ENCODE assay signal across 9 cellular contexts in genomic region chr4:168486961-168487820, GRCh38. TPM values are rescaled to one million over a fixed set of nuclear protein-coding genes. Genes with fewer than 3 reads are reported as not detected.
A peak's percentile ranks its signal among the peaks of the same experiment; 100 is the strongest.
DNase-seq lines count a peak whose midpoint lies in the region; ATAC-seq, FAIRE-seq and TF ChIP-seq lines count a peak whose summit lies in the region.
"Had no signal": no experiment of that assay in that cellular context is flagged by ENCODE, and none has a peak within 500 bp of the region (broad histone marks: within the 10 kb centered on the region; RNA-seq: fewer than 3 reads in every experiment).

No MANE protein-coding gene starts in this region.

- H3K27me3 ChIP-seq in GM12878 (replicated peaks in 1 of 2; ENCODE audit: control insufficient read depth in 2 of 2, insufficient read depth in 2 of 2, low read length in 1 of 2) (no peaks in the 10 kb centered on the region), osteoblast (ENCODE audit: insufficient read depth, low read length) (no peaks in the 10 kb centered on the region), thyroid gland (no peaks in the 10 kb centered on the region)

- H2AFZ ChIP-seq in GM12878 (ENCODE audit: control insufficient read depth, low read depth, low read length): no peak overlapping the region
- peak overlapping the region; percentile 63 for H2AFZ ChIP-seq in osteoblast (ENCODE audit: low read length)

- H4K20me1 ChIP-seq in GM12878 (ENCODE audit: control insufficient read depth, insufficient read depth): no peaks in the 10 kb centered on the region
- no peaks in the 10 kb centered on the region for H4K20me1 ChIP-seq in osteoblast (ENCODE audit: insufficient read depth, low read length)

- peak; percentile 7 for DNase-seq in H54 (ENCODE audit: insufficient read length, low spot score)
- DNase-seq in NB4 (ENCODE audit: low read depth): peak; percentile 60
- DNase-seq in GM12878 (ENCODE audit: low read depth, low spot score): no peak
- DNase-seq in osteoblast (ENCODE audit: insufficient read length, low spot score, missing footprints): peak; percentile 65
- no peak for DNase-seq in NCI-H748 treated with DMSO at 0.1 percent for 48 hours (lab: John Stamatoyannopoulos, UW)
- DNase-seq in T-helper 9 cell: no peak
- DNase-seq in thyroid gland: no peak
- DNase-seq: activated CD4-positive, alpha-beta T cell treated with anti-CD3 and anti-CD28 coated beads, Interleukin-2, amount 50 U/mL, for 1 hour; NCI-H526 had no signal

- TF ChIP-seq CTCF in NB4 (IDR thresholded peaks at IDR 0.05; ENCODE audit: low read depth, low read length) (no peak), GM12878 (IDR thresholded peaks at IDR 0.05 in 2 of 3, conservative IDR thresholded peaks at IDR 0.05 in 1 of 3; ENCODE audit: control insufficient read depth in 2 of 3, extremely low read depth in 1 of 3, insufficient read depth in 1 of 3, low read depth in 3 of 3, low read length in 3 of 3) (no peak), osteoblast (IDR thresholded peaks at IDR 0.05; ENCODE audit: extremely low read depth, low read depth, low read length) (no peak), thyroid gland (IDR thresholded peaks at IDR 0.05) (no peak)

- in situ Hi-C loops in GM12878 (cut with MboI): no loop called here

- SMC1A ChIA-PET in GM12878 (lab: Charles Lee; ENCODE audit: uncharacterized antibody, unreplicated experiment): interaction anchor here (1.0 to 1.9 kb wide), 3 partner anchors 9 to 270 kb away, joined by 3 to 6 read pairs (median 4); partner anchors contain the start of gene PALLD

- no TSS peak for BruUV-seq in GM12878 (replicated peaks; lab: Mats Ljungman, UMichigan)

- peak; percentile 21; the same call in 1 of the 3 replicates for ATAC-seq in GM12878

- TF ChIP-seq POLR2A in H54 (IDR thresholded peaks at IDR 0.05; ENCODE audit: low read depth, low read length) (no peak), NB4 (IDR thresholded peaks at IDR 0.05; ENCODE audit: extremely low read depth, insufficient read length) (no peak), GM12878 (IDR thresholded peaks at IDR 0.05; ENCODE audit: low read depth, low read length) (no peak), thyroid gland (IDR thresholded peaks at IDR 0.05) (no peak)

- no peak overlapping the region for H3K9ac ChIP-seq in GM12878 (ENCODE audit: control insufficient read depth, insufficient read depth, low read length)

- H3K36me3 ChIP-seq in GM12878 (ENCODE audit: control insufficient read depth in 2 of 2, insufficient read depth in 2 of 2, low read length in 1 of 2) (no peaks in the 10 kb centered on the region), osteoblast (ENCODE audit: insufficient read depth, low read length) (no peaks in the 10 kb centered on the region), thyroid gland (no peaks in the 10 kb centered on the region)

- peak; percentile 89 for FAIRE-seq in H54 (lab: Jason Lieb, UNC)
- FAIRE-seq in GM12878 (lab: Jason Lieb, UNC): no peak

- no peak for TF ChIP-seq EP300 in GM12878 (IDR thresholded peaks at IDR 0.05; ENCODE audit: borderline replicate concordance in 1 of 2, control insufficient read depth in 1 of 2, low read depth in 2 of 2, low read length in 2 of 2)

- POLR2A ChIA-PET in GM12878 (lab: Charles Lee): interaction anchor here (0.5 to 0.6 kb wide), 2 partner anchors 169 to 523 kb away, joined by 3 read pairs; partner anchors contain the start of gene CBR4

- no peaks in the 10 kb centered on the region for H3K4me1 ChIP-seq in GM12878 (ENCODE audit: control insufficient read depth, insufficient read depth, low read length)
- H3K4me1 ChIP-seq in osteoblast (ENCODE audit: insufficient read depth, low read length): peaks cover 47% of the 10 kb centered on the region
- no peaks in the 10 kb centered on the region for H3K4me1 ChIP-seq in thyroid gland

- H3K9me3 ChIP-seq in GM12878 (replicated peaks; ENCODE audit: control insufficient read depth, insufficient read depth, low read length): no peaks in the 10 kb centered on the region
- no peaks in the 10 kb centered on the region for H3K9me3 ChIP-seq in osteoblast (ENCODE audit: low read depth, low read length)
- no peaks in the 10 kb centered on the region for H3K9me3 ChIP-seq in thyroid gland

- H3K79me2 ChIP-seq in GM12878 (ENCODE audit: control insufficient read depth, insufficient read depth, low read length): no peaks in the 10 kb centered on the region
- no peaks in the 10 kb centered on the region for H3K79me2 ChIP-seq in osteoblast (ENCODE audit: insufficient read depth, low read length)

- no peak for TF ChIP-seq RAD21 in GM12878 (IDR thresholded peaks at IDR 0.05; ENCODE audit: insufficient read depth, low read depth, low read length)

- CTCF ChIA-PET in GM12878 (lab: Yijun Ruan, JAX): interaction anchor here (1.4 kb wide), 1 partner anchor 23 kb away, joined by 3 read pairs; no protein-coding TSS in a partner anchor

- no peak overlapping the region for H3K4me3 ChIP-seq in NB4 (ENCODE audit: low read depth, low read length)
- no peak overlapping the region for H3K4me3 ChIP-seq in GM12878
- no peak overlapping the region for H3K4me3 ChIP-seq in osteoblast (ENCODE audit: insufficient read depth, low read length)
- no peak overlapping the region for H3K4me3 ChIP-seq in thyroid gland (replicated peaks in 1 of 3)

- no peak overlapping the region for H3K4me2 ChIP-seq in GM12878 (ENCODE audit: control insufficient read depth, insufficient read depth)
- H3K4me2 ChIP-seq in osteoblast (ENCODE audit: insufficient read depth, low read length): peak overlapping the region; percentile 29

- intact Hi-C loops in GM12878 (cut with micrococcal nuclease; ENCODE audit: unreplicated experiment) (no loop called here), thyroid gland (cut with DNase I) (no loop called here)

- 34% methylated on average over 8 of the region's 8 CpGs for WGBS in GM12878 (ENCODE audit: insufficient coverage, insufficient replicate concordance, low lambda C conversion rate, missing lambda C conversion rate)
- 89 to 96% methylated on average over 8 of the region's 8 CpGs for WGBS in thyroid gland, 2 donors

- RAD21 ChIA-PET in GM12878 (lab: Charles Lee; ENCODE audit: unreplicated experiment): no interaction called here

- H3K27ac ChIP-seq in GM12878 (ENCODE audit: control insufficient read depth, insufficient read depth): no peak overlapping the region
- peak overlapping the region; percentile 75 for H3K27ac ChIP-seq in osteoblast (ENCODE audit: low read depth, low read length)
- no peak overlapping the region for H3K27ac ChIP-seq in thyroid gland

TF ChIP-seq in GM12878, 131 proteins besides CTCF, POLR2A, EP300 and RAD21 (continues in another document):
- no peak for TF ChIP-seq ATF3 (IDR thresholded peaks at IDR 0.05; ENCODE audit: borderline replicate concordance, extremely low read depth, low read depth, low read length)
- no peak for TF ChIP-seq ZNF274 (IDR thresholded peaks at IDR 0.05; ENCODE audit: insufficient read depth, insufficient read length)

RNA-seq across cellular contexts. Expression of gene DDX60L, which starts 6.9 kb away (rescaled TPM):
- total RNA-seq in GM12878 (2013; cell fraction: nucleolus; rRNA removed): 7.5 and 8.6 TPM in 2 replicates
- total RNA-seq in GM12878 (2014; rRNA removed): 1.2 and 2.0 TPM in 2 replicates
- 1.6 and 2.3 TPM in 2 replicates for total RNA-seq in GM12878 (2014; rRNA removed; fragmentation: Illumina TruSeq; extraction: Trizol)
- 2.5 and 3.0 TPM in 2 replicates for total RNA-seq in GM12878 (2021)
- polyA plus RNA-seq in GM12878 (2011; ENCODE audit: low read depth): 1.4 TPM
- polyA plus RNA-seq in GM12878 (2011; rRNA removed): 3.9 and 7.0 TPM in 2 replicates
- polyA plus RNA-seq in GM12878 (2011; cell fraction: cytosol; rRNA removed): 1.4 and 1.7 TPM in 2 replicates
- 4.5 and 5.5 TPM in 2 replicates for polyA plus RNA-seq in GM12878 (2011; cell fraction: nucleus; rRNA removed)
- 0.66 and 0.74 TPM in 2 replicates for polyA plus RNA-seq in GM12878 (2012)
- polyA plus RNA-seq in GM12878 (2014; fragmentation: Illumina TruSeq; extraction: Trizol): 2.7 and 6.0 TPM in 2 replicates
- under 1 TPM; 0.71 to 0.80 TPM for polyA plus RNA-seq in GM12878 (2014; fragmentation: Nextera tagmentation; extraction: Ambion mirVana)
- polyA plus RNA-seq in GM12878 (2014; rRNA removed): 0.88 and 1.3 TPM in 2 replicates
- polyA plus RNA-seq in GM12878 (2016; fragmentation: Nextera tagmentation; extraction: Ambion mirVana): under 1 TPM; 0.35 to 0.54 TPM
- 4.2 and 5.4 TPM in 2 replicates for polyA minus RNA-seq in GM12878 (2011; rRNA and poly(A)+ RNA removed)
- polyA minus RNA-seq in GM12878 (2011; cell fraction: cytosol; rRNA and poly(A)+ RNA removed): 1.7 TPM in 2 replicates
- polyA minus RNA-seq in GM12878 (2011; cell fraction: nucleus; rRNA and poly(A)+ RNA removed): 4.0 and 6.0 TPM in 2 replicates
- total RNA-seq in osteoblast: 25.0 and 31.1 TPM in 2 replicates
- total RNA-seq in thyroid gland: 10 to 100 TPM; 16.4 to 33.9 (median 27.2) TPM

RNA-seq across cellular contexts. Expression of gene PALLD, which starts 9.7 kb away (rescaled TPM):
- 1.7 and 1.9 TPM in 2 replicates for total RNA-seq in GM12878 (2013; cell fraction: nucleolus; rRNA removed)
- total RNA-seq in GM12878 (2014; rRNA removed) (1.0 and 1.7 TPM in 2 replicates), GM12878 (2014; rRNA removed; fragmentation: Illumina TruSeq; extraction: Trizol) (1.1 and 1.7 TPM in 2 replicates), GM12878 (2021) (2.1 TPM in 2 replicates), osteoblast (244 and 254 TPM in 2 replicates), thyroid gland (100 to 1,000 TPM; 152 to 311 (median 226) TPM)
- not detected for polyA plus RNA-seq in GM12878 (2011; ENCODE audit: low read depth)
- polyA plus RNA-seq in GM12878 (2011; rRNA removed) (7.7 and 10.7 TPM in 2 replicates), GM12878 (2014; fragmentation: Illumina TruSeq; extraction: Trizol) (1.3 and 2.4 TPM in 2 replicates), GM12878 (2014; fragmentation: Nextera tagmentation; extraction: Ambion mirVana) (1 to 10 TPM; 1.4 TPM), GM12878 (2014; rRNA removed) (0.98 and 2.0 TPM in 2 replicates), GM12878 (2016; fragmentation: Nextera tagmentation; extraction: Ambion mirVana) (1 to 10 TPM; 1.4 to 2.7 TPM)
- 6.2 and 8.7 TPM in 2 replicates for polyA plus RNA-seq in GM12878 (2011; cell fraction: cytosol; rRNA removed)
- 9.0 and 9.5 TPM in 2 replicates for polyA plus RNA-seq in GM12878 (2011; cell fraction: nucleus; rRNA removed)
- 0.24 and 0.46 TPM in 2 replicates for polyA plus RNA-seq in GM12878 (2012)
- 10.9 and 14.3 TPM in 2 replicates for polyA minus RNA-seq in GM12878 (2011; rRNA and poly(A)+ RNA removed)
- polyA minus RNA-seq in GM12878 (2011; cell fraction: cytosol; rRNA and poly(A)+ RNA removed): 9.6 and 10.0 TPM in 2 replicates
- 7.6 and 11.6 TPM in 2 replicates for polyA minus RNA-seq in GM12878 (2011; cell fraction: nucleus; rRNA and poly(A)+ RNA removed)

Comparison
In these comparisons a context has a peak if more than half of its experiments do, and no peak if none do; other contexts are left out.
1. DNase-seq: peak in H54 (single experiment), NB4 (single experiment) and osteoblast (single experiment); none in GM12878 (single experiment), NCI-H748 treated with DMSO at 0.1 percent for 48 hours (single experiment), T-helper 9 cell (single experiment) and thyroid gland (0 of 2).
2. RNA of gene PALLD, which starts 9.7 kb away (total RNA-seq): 244 to 254 TPM in osteoblast and 152 to 311 TPM in thyroid gland; 1.0 to 2.1 TPM in GM12878; every median in the first group is over 10 times any median in the second.